2 cellular contexts compared by ENCODE assay signal in the genomic region with DNA sequence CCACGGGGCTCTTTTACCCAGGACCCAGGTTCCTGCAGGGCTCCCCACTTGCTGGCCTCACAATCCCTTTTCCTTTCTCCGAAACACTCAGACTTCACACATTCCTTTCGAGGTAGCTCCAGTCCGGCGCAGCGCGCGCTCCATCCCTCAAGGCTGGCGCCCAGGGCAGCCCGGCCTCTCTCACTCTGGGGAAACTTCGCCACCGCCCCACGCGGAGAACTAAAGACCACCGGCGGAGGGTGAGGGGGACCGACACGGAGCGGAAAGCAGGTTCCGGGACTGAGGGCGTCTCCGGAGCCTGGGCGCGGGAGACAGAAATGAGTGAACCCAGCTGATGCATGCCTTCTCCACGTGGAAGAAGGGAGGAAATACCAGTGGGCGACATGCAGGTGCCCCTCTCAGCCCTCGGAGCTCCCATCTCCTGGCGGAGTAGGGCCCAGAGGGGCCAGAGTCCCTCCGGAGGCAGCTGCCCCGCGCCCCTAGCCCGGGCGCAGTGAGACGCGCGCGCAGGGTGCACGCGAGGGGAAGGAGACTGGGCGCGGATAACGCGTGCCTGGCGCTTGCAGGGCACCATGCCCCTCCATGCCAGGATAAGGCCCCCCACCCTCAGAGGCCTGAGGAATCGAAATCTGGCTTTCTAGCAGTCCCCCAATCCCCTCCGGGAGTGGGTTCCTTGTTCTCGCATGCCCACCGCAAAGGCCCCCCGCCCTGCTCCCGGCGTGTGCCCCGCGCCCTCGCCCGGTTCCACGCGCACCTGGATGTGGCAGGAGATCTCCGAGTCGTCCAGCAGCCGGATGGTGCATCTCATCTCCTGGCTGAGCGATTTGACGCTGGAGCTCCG.
A peak's percentile ranks its signal among the peaks of the same experiment; 100 is the strongest.
TF ChIP-seq lines count a peak whose summit lies in the region.

No MANE protein-coding gene starts in this region.

TF ChIP-seq in HEK293, 187 proteins besides CTCF, POLR2A, EP300 and RAD21 (continued from another document):
- TF ChIP-seq, protein P1, sequence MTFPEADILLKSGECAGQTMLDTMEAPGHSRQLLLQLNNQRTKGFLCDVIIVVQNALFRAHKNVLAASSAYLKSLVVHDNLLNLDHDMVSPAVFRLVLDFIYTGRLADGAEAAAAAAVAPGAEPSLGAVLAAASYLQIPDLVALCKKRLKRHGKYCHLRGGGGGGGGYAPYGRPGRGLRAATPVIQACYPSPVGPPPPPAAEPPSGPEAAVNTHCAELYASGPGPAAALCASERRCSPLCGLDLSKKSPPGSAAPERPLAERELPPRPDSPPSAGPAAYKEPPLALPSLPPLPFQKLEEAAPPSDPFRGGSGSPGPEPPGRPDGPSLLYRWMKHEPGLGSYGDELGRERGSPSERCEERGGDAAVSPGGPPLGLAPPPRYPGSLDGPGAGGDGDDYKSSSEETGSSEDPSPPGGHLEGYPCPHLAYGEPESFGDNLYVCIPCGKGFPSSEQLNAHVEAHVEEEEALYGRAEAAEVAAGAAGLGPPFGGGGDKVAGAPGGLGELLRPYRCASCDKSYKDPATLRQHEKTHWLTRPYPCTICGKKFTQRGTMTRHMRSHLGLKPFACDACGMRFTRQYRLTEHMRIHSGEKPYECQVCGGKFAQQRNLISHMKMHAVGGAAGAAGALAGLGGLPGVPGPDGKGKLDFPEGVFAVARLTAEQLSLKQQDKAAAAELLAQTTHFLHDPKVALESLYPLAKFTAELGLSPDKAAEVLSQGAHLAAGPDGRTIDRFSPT (tag by site-specific recombination; IDR thresholded peaks at IDR 0.05), result peak; percentile 30; the same call in 1 of the 2 replicates
- TF ChIP-seq, protein P2, sequence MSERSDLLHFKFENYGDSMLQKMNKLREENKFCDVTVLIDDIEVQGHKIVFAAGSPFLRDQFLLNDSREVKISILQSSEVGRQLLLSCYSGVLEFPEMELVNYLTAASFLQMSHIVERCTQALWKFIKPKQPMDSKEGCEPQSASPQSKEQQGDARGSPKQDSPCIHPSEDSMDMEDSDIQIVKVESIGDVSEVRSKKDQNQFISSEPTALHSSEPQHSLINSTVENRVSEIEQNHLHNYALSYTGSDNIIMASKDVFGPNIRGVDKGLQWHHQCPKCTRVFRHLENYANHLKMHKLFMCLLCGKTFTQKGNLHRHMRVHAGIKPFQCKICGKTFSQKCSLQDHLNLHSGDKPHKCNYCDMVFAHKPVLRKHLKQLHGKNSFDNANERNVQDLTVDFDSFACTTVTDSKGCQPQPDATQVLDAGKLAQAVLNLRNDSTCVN (tag by site-specific recombination; optimal IDR thresholded peaks at IDR 0.05), result no peak
TF ChIP-seq in HEK293: peak in this region for 2.

TF ChIP-seq in GM12878, 131 proteins besides CTCF, POLR2A, EP300 and RAD21 (continued from another document):
- TF ChIP-seq, protein P3, sequence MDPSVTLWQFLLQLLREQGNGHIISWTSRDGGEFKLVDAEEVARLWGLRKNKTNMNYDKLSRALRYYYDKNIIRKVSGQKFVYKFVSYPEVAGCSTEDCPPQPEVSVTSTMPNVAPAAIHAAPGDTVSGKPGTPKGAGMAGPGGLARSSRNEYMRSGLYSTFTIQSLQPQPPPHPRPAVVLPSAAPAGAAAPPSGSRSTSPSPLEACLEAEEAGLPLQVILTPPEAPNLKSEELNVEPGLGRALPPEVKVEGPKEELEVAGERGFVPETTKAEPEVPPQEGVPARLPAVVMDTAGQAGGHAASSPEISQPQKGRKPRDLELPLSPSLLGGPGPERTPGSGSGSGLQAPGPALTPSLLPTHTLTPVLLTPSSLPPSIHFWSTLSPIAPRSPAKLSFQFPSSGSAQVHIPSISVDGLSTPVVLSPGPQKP (IDR thresholded peaks at IDR 0.05; ENCODE audit: low read depth, low read length), result no peak
- TF ChIP-seq SRF (IDR thresholded peaks at IDR 0.05; ENCODE audit: low read depth in 2 of 2, low read length in 2 of 2) (no peak), RUNX3 (IDR thresholded peaks at IDR 0.05; ENCODE audit: low read length) (no peak), SIN3A (IDR thresholded peaks at IDR 0.05; ENCODE audit: low read depth, low read length) (no peak), EGR1 (IDR thresholded peaks at IDR 0.05; ENCODE audit: borderline replicate concordance in 1 of 2, low read depth in 2 of 2, low read length in 2 of 2) (no peak)
- TF ChIP-seq, protein P4, sequence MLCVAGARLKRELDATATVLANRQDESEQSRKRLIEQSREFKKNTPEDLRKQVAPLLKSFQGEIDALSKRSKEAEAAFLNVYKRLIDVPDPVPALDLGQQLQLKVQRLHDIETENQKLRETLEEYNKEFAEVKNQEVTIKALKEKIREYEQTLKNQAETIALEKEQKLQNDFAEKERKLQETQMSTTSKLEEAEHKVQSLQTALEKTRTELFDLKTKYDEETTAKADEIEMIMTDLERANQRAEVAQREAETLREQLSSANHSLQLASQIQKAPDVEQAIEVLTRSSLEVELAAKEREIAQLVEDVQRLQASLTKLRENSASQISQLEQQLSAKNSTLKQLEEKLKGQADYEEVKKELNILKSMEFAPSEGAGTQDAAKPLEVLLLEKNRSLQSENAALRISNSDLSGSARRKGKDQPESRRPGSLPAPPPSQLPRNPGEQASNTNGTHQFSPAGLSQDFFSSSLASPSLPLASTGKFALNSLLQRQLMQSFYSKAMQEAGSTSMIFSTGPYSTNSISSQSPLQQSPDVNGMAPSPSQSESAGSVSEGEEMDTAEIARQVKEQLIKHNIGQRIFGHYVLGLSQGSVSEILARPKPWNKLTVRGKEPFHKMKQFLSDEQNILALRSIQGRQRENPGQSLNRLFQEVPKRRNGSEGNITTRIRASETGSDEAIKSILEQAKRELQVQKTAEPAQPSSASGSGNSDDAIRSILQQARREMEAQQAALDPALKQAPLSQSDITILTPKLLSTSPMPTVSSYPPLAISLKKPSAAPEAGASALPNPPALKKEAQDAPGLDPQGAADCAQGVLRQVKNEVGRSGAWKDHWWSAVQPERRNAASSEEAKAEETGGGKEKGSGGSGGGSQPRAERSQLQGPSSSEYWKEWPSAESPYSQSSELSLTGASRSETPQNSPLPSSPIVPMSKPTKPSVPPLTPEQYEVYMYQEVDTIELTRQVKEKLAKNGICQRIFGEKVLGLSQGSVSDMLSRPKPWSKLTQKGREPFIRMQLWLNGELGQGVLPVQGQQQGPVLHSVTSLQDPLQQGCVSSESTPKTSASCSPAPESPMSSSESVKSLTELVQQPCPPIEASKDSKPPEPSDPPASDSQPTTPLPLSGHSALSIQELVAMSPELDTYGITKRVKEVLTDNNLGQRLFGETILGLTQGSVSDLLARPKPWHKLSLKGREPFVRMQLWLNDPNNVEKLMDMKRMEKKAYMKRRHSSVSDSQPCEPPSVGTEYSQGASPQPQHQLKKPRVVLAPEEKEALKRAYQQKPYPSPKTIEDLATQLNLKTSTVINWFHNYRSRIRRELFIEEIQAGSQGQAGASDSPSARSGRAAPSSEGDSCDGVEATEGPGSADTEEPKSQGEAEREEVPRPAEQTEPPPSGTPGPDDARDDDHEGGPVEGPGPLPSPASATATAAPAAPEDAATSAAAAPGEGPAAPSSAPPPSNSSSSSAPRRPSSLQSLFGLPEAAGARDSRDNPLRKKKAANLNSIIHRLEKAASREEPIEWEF (IDR thresholded peaks at IDR 0.05; ENCODE audit: insufficient replicate concordance, low read depth, low read length), result no peak
- TF ChIP-seq, protein P5, sequence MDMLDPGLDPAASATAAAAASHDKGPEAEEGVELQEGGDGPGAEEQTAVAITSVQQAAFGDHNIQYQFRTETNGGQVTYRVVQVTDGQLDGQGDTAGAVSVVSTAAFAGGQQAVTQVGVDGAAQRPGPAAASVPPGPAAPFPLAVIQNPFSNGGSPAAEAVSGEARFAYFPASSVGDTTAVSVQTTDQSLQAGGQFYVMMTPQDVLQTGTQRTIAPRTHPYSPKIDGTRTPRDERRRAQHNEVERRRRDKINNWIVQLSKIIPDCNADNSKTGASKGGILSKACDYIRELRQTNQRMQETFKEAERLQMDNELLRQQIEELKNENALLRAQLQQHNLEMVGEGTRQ (IDR thresholded peaks at IDR 0.05; ENCODE audit: borderline replicate concordance, low read depth, low read length), result no peak
- TF ChIP-seq, protein P6, sequence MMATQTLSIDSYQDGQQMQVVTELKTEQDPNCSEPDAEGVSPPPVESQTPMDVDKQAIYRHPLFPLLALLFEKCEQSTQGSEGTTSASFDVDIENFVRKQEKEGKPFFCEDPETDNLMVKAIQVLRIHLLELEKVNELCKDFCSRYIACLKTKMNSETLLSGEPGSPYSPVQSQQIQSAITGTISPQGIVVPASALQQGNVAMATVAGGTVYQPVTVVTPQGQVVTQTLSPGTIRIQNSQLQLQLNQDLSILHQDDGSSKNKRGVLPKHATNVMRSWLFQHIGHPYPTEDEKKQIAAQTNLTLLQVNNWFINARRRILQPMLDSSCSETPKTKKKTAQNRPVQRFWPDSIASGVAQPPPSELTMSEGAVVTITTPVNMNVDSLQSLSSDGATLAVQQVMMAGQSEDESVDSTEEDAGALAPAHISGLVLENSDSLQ (IDR thresholded peaks at IDR 0.05), result no peak
TF ChIP-seq in GM12878: peak in this region for 0.
